Comparison of ENCODE assay signal across 12 cellular contexts in genomic region chr2:24543252-24543651, GRCh38. TPM values are rescaled to one million over a fixed set of nuclear protein-coding genes. Genes with fewer than 3 reads are reported as not detected.
DNase-seq lines count a peak whose midpoint lies in the region; ATAC-seq, FAIRE-seq and TF ChIP-seq lines count a peak whose summit lies in the region.
"Had no signal": no experiment of that assay in that cellular context is flagged by ENCODE, and none has a peak within 500 bp of the region (broad histone marks: within the 10 kb centered on the region; RNA-seq: fewer than 3 reads in every experiment).

No MANE protein-coding gene starts in this region.

- H3F3A ChIP-seq in neural progenitor cell (ENCODE audit: low read depth) = no peaks in the 10 kb centered on the region

- CTCF ChIA-PET in activated CD8-positive, alpha-beta T cell treated with anti-CD3 and anti-CD28 coated beads for 36 hours (lab: Charles Lee) = interaction anchor here (0.6 to 1.0 kb wide), 2 partner anchors 120 to 134 kb away, joined by 3 read pairs; no protein-coding TSS in a partner anchor
- CTCF ChIA-PET in activated CD8-positive, alpha-beta T cell treated with anti-CD3 and anti-CD28 coated beads, Interleukin-2, amount 10 ng/mL, durations not matched to agents 7 days and 5 days (lab: Charles Lee) = interaction anchor here (1.0 to 1.5 kb wide), 2 partner anchors 31 kb away, joined by 3 read pairs; no protein-coding TSS in a partner anchor

- FAIRE-seq in RCC 7860 (lab: Jason Lieb, UNC) = no peak

- H3K27me3 ChIP-seq in KMS-11 (ENCODE audit: insufficient read depth, low read depth) = no peaks in the 10 kb centered on the region
- no peaks in the 10 kb centered on the region for H3K27me3 ChIP-seq in neural progenitor cell
- H3K27me3 ChIP-seq: SJSA1 had no signal

- H3K36me3 ChIP-seq in KMS-11 (ENCODE audit: insufficient read depth) = no peaks in the 10 kb centered on the region
- H3K36me3 ChIP-seq in neural progenitor cell = no peaks in the 10 kb centered on the region
- H3K36me3 ChIP-seq: SJSA1 had no signal

- no peak overlapping the region for H3K27ac Mint-ChIP-seq in activated CD8-positive, alpha-beta T cell treated with anti-CD3 and anti-CD28 coated beads for 36 hours
- H3K27ac Mint-ChIP-seq in activated CD8-positive, alpha-beta T cell treated with anti-CD3 and anti-CD28 coated beads, Interleukin-2, amount 10 ng/mL, durations not matched to agents 7 days and 5 days = no peak overlapping the region
- H3K27ac Mint-ChIP-seq in neural progenitor cell = no peak overlapping the region

- peaks cover 35% of the 10 kb centered on the region for H3K36me3 Mint-ChIP-seq in activated CD8-positive, alpha-beta T cell treated with anti-CD3 and anti-CD28 coated beads for 36 hours (ENCODE audit: low read depth)
- peaks cover 12% of the 10 kb centered on the region for H3K36me3 Mint-ChIP-seq in activated CD8-positive, alpha-beta T cell treated with anti-CD3 and anti-CD28 coated beads, Interleukin-2, amount 10 ng/mL, durations not matched to agents 7 days and 5 days (ENCODE audit: low read depth)
- H3K36me3 Mint-ChIP-seq in neural progenitor cell = peaks cover 12% of the 10 kb centered on the region

- H3K79me2 ChIP-seq in KMS-11 (ENCODE audit: insufficient read depth, low read depth) (no peaks in the 10 kb centered on the region), neural progenitor cell (ENCODE audit: low read depth) (no peaks in the 10 kb centered on the region)

- H3K4me2 ChIP-seq in KMS-11 (no peak overlapping the region), neural progenitor cell (no peak overlapping the region)

- peaks cover 3% of the 10 kb centered on the region for H3K9me3 ChIP-seq in neural progenitor cell (ENCODE audit: low read depth)
- H3K9me3 ChIP-seq: SJSA1 had no signal

- peak; percentile 75 for TF ChIP-seq CTCF in activated CD8-positive, alpha-beta T cell treated with anti-CD3 and anti-CD28 coated beads for 36 hours (IDR thresholded peaks at IDR 0.05)
- TF ChIP-seq CTCF in KMS-11 (conservative IDR thresholded peaks at IDR 0.05; ENCODE audit: low read depth, low read length) (peak; percentile 57), cardiac fibroblast (IDR thresholded peaks at IDR 0.05; ENCODE audit: low read depth, low read length) (peak; percentile 20), neural progenitor cell (IDR thresholded peaks at IDR 0.05) (peak; percentile 21)

- no peaks in the 10 kb centered on the region for H3K27me3 Mint-ChIP-seq in activated CD8-positive, alpha-beta T cell treated with anti-CD3 and anti-CD28 coated beads for 36 hours
- no peaks in the 10 kb centered on the region for H3K27me3 Mint-ChIP-seq in activated CD8-positive, alpha-beta T cell treated with anti-CD3 and anti-CD28 coated beads, Interleukin-2, amount 10 ng/mL, durations not matched to agents 7 days and 5 days (ENCODE audit: low read depth)
- no peaks in the 10 kb centered on the region for H3K27me3 Mint-ChIP-seq in neural progenitor cell (ENCODE audit: insufficient read depth, low read depth)

- H3K27ac ChIP-seq in KMS-11 (no peak overlapping the region), neural progenitor cell (no peak overlapping the region)
- H3K27ac ChIP-seq: SJSA1 had no signal

- DNase-seq in activated CD8-positive, alpha-beta T cell treated with anti-CD3 and anti-CD28 coated beads for 36 hours = peak; percentile 31
- DNase-seq in activated CD8-positive, alpha-beta T cell treated with anti-CD3 and anti-CD28 coated beads, Interleukin-2, amount 10 ng/mL, durations not matched to agents 7 days and 5 days = no peak
- DNase-seq in cardiac fibroblast (ENCODE audit: low read depth in 2 of 2) (peak in 1 of 2 donors; percentile 5), neural progenitor cell (ENCODE audit: low spot score) (no peak), NCI-H1092 treated with DMSO at 0.1 percent for 48 hours (lab: John Stamatoyannopoulos, UW) (no peak), RCC 7860 (ENCODE audit: low spot score) (no peak)
- DNase-seq: activated CD4-positive, alpha-beta T cell treated with anti-CD3 and anti-CD28 coated beads, Interleukin-2, amount 50 U/mL, for 4 hours; NCI-H2107; posterior cingulate gyrus had no signal

- H3K4me1 ChIP-seq in KMS-11 (ENCODE audit: low read depth, poor library complexity, severe bottlenecking) (no peaks in the 10 kb centered on the region), neural progenitor cell (no peaks in the 10 kb centered on the region)
- H3K4me1 ChIP-seq: SJSA1 had no signal

- H4K20me1 ChIP-seq in KMS-11 (ENCODE audit: insufficient read depth) (no peaks in the 10 kb centered on the region), neural progenitor cell (ENCODE audit: low read depth) (no peaks in the 10 kb centered on the region)

- H3K9ac ChIP-seq in KMS-11 (no peak overlapping the region), neural progenitor cell (no peak overlapping the region)

- peaks cover 28% of the 10 kb centered on the region for H3K4me1 Mint-ChIP-seq in activated CD8-positive, alpha-beta T cell treated with anti-CD3 and anti-CD28 coated beads for 36 hours (ENCODE audit: low read depth)
- H3K4me1 Mint-ChIP-seq in activated CD8-positive, alpha-beta T cell treated with anti-CD3 and anti-CD28 coated beads, Interleukin-2, amount 10 ng/mL, durations not matched to agents 7 days and 5 days (ENCODE audit: low read depth) = peaks cover 13% of the 10 kb centered on the region
- no peaks in the 10 kb centered on the region for H3K4me1 Mint-ChIP-seq in neural progenitor cell

- H2AFZ ChIP-seq in KMS-11 (ENCODE audit: low read depth) = no peak overlapping the region
- no peak overlapping the region for H2AFZ ChIP-seq in neural progenitor cell (replicated peaks)

- intact Hi-C loops in activated CD8-positive, alpha-beta T cell treated with anti-CD3 and anti-CD28 coated beads for 36 hours (cut with micrococcal nuclease) = no loop called here

- no peak for ATAC-seq in activated CD8-positive, alpha-beta T cell treated with anti-CD3 and anti-CD28 coated beads for 36 hours
- ATAC-seq in activated CD8-positive, alpha-beta T cell treated with anti-CD3 and anti-CD28 coated beads, Interleukin-2, amount 10 ng/mL, durations not matched to agents 7 days and 5 days = no peak
- ATAC-seq in HG03196 (IDR thresholded peaks at IDR 0.05; ENCODE audit: unreplicated experiment) = no peak

- no peak overlapping the region for H3K4me3 Mint-ChIP-seq in activated CD8-positive, alpha-beta T cell treated with anti-CD3 and anti-CD28 coated beads for 36 hours
- no peak overlapping the region for H3K4me3 Mint-ChIP-seq in activated CD8-positive, alpha-beta T cell treated with anti-CD3 and anti-CD28 coated beads, Interleukin-2, amount 10 ng/mL, durations not matched to agents 7 days and 5 days
- H3K4me3 Mint-ChIP-seq in neural progenitor cell = no peak overlapping the region

- peaks cover 31% of the 10 kb centered on the region for H3K9me3 Mint-ChIP-seq in activated CD8-positive, alpha-beta T cell treated with anti-CD3 and anti-CD28 coated beads for 36 hours
- peaks cover 17% of the 10 kb centered on the region for H3K9me3 Mint-ChIP-seq in activated CD8-positive, alpha-beta T cell treated with anti-CD3 and anti-CD28 coated beads, Interleukin-2, amount 10 ng/mL, durations not matched to agents 7 days and 5 days (ENCODE audit: insufficient read depth)
- peaks cover 45% of the 10 kb centered on the region for H3K9me3 Mint-ChIP-seq in neural progenitor cell

- H3K4me3 ChIP-seq in KMS-11 (IDR thresholded peaks at IDR 0.05; ENCODE audit: insufficient read depth, low read depth, low read length) (no peak overlapping the region), cardiac fibroblast (replicated peaks in 1 of 2; ENCODE audit: low read depth in 2 of 2, low read length in 2 of 2) (no peak overlapping the region), neural progenitor cell (no peak overlapping the region)
- H3K4me3 ChIP-seq: SJSA1 had no signal

- POLR2A ChIA-PET in activated CD8-positive, alpha-beta T cell treated with anti-CD3 and anti-CD28 coated beads for 36 hours (lab: Charles Lee) = no interaction called here
- POLR2A ChIA-PET in activated CD8-positive, alpha-beta T cell treated with anti-CD3 and anti-CD28 coated beads, Interleukin-2, amount 10 ng/mL, durations not matched to agents 7 days and 5 days (lab: Charles Lee) = no interaction called here

RNA-seq across cellular contexts. Expression of gene NCOA1, which starts 52.2 kb away (rescaled TPM):
- 10 to 100 TPM; 16.8 to 17.1 TPM for total RNA-seq in activated CD8-positive, alpha-beta T cell treated with anti-CD3 and anti-CD28 coated beads for 36 hours
- 10 to 100 TPM; 14.5 to 14.7 TPM for total RNA-seq in activated CD8-positive, alpha-beta T cell treated with anti-CD3 and anti-CD28 coated beads, Interleukin-2, amount 10 ng/mL, durations not matched to agents 7 days and 5 days
- 13.9 and 29.3 TPM in 2 replicates for total RNA-seq in neural progenitor cell (ENCODE audit: low replicate concordance)

Comparison
In these comparisons a context has a peak if more than half of its experiments do, and no peak if none do; other contexts are left out.
1. CTCF ChIP-seq: peak in every context shown above with its lines; median percentile 75 in activated CD8-positive, alpha-beta T cell treated with anti-CD3 and anti-CD28 coated beads for 36 hours; 57 in KMS-11; 21 in neural progenitor cell; 20 in cardiac fibroblast.